16 cellular contexts compared by ENCODE assay signal in genomic region chr5:178426326-178427130, GRCh38.
"Had no signal": no experiment of that assay in that cellular context is flagged by ENCODE, and none has a peak within 500 bp of the region (broad histone marks: within the 10 kb centered on the region; RNA-seq: fewer than 3 reads in every experiment).

No MANE protein-coding gene starts in this region.

- FAIRE-seq: endometrium had no signal

- ATAC-seq: esophagus mucosa; left cardiac atrium; natural killer cell treated with Interleukin-12 subunit alpha and Interleukin-12 subunit beta and Interleukin-15 and Interleukin-18, amount 100 ng/mL, for 72 hours; stimulated activated naive CD8-positive, alpha-beta T cell treated with anti-CD3 and anti-CD28 coated beads, Interleukin-15, amount 100 ng/mL, for 72 hours had no signal

- H3K9me3 ChIP-seq: breast epithelium, ovary, thoracic aorta, uterus had no signal

- H3K4me3 Mint-ChIP-seq: activated naive CD8-positive, alpha-beta T cell treated with anti-CD3 and anti-CD28 coated beads for 36 hours; natural killer cell treated with Interleukin-12 subunit alpha and Interleukin-12 subunit beta and Interleukin-15 and Interleukin-18, amount 100 ng/mL, for 72 hours; stimulated activated naive CD8-positive, alpha-beta T cell treated with anti-CD3 and anti-CD28 coated beads, Interleukin-15, amount 100 ng/mL, for 72 hours had no signal

- H3K27me3 Mint-ChIP-seq: activated naive CD8-positive, alpha-beta T cell treated with anti-CD3 and anti-CD28 coated beads for 36 hours; stimulated activated naive CD8-positive, alpha-beta T cell treated with anti-CD3 and anti-CD28 coated beads, Interleukin-15, amount 100 ng/mL, for 72 hours had no signal

- DNase-seq: activated CD4-positive, alpha-beta T cell treated with anti-CD3 and anti-CD28 coated beads, Interleukin-2, amount 50 U/mL, for 1 hour; activated gamma-delta T cell treated with Interleukin-2 at 50 U/mL for 16 hours; activated naive CD8-positive, alpha-beta T cell treated with anti-CD3 and anti-CD28 coated beads for 36 hours; hypothalamus; left cardiac atrium; stimulated activated CD4-positive, alpha-beta T cell treated with anti-CD3 and anti-CD28 coated beads, Interleukin-4, amount 100 ng/mL, for 1 hour; T-helper 1 cell; uterus had no signal

- H3K27ac ChIP-seq: ovary, thoracic aorta, uterus had no signal

- H3K9me3 Mint-ChIP-seq: natural killer cell treated with Interleukin-12 subunit alpha and Interleukin-12 subunit beta and Interleukin-15 and Interleukin-18, amount 100 ng/mL, for 72 hours; stimulated activated naive CD8-positive, alpha-beta T cell treated with anti-CD3 and anti-CD28 coated beads, Interleukin-15, amount 100 ng/mL, for 72 hours had no signal

- H3K4me3 ChIP-seq: breast epithelium, dorsolateral prefrontal cortex, ovary, thoracic aorta, uterus had no signal

- H3K4me1 Mint-ChIP-seq: activated naive CD8-positive, alpha-beta T cell treated with anti-CD3 and anti-CD28 coated beads for 36 hours; stimulated activated naive CD8-positive, alpha-beta T cell treated with anti-CD3 and anti-CD28 coated beads, Interleukin-15, amount 100 ng/mL, for 72 hours had no signal

- H3K36me3 Mint-ChIP-seq: activated naive CD8-positive, alpha-beta T cell treated with anti-CD3 and anti-CD28 coated beads for 36 hours; natural killer cell treated with Interleukin-12 subunit alpha and Interleukin-12 subunit beta and Interleukin-15 and Interleukin-18, amount 100 ng/mL, for 72 hours had no signal

- H3K36me3 ChIP-seq: breast epithelium, ovary, thoracic aorta, uterus had no signal

- H3K27me3 ChIP-seq: breast epithelium, dorsolateral prefrontal cortex, ovary, uterus had no signal

- H3K4me1 ChIP-seq: uterus had no signal

- H3K27ac Mint-ChIP-seq: activated naive CD8-positive, alpha-beta T cell treated with anti-CD3 and anti-CD28 coated beads for 36 hours; natural killer cell treated with Interleukin-12 subunit alpha and Interleukin-12 subunit beta and Interleukin-15 and Interleukin-18, amount 100 ng/mL, for 72 hours; stimulated activated naive CD8-positive, alpha-beta T cell treated with anti-CD3 and anti-CD28 coated beads, Interleukin-15, amount 100 ng/mL, for 72 hours had no signal
